In genomic region chr7:40117199-40117598, GRCh38 we compare ENCODE assay signal across 1 cellular context. TPM values are rescaled to one million over a fixed set of nuclear protein-coding genes. Genes with fewer than 3 reads are reported as not detected.
"Had no signal": no experiment of that assay in that cellular context is flagged by ENCODE, and none has a peak within 500 bp of the region (broad histone marks: within the 10 kb centered on the region; RNA-seq: fewer than 3 reads in every experiment).

No MANE protein-coding gene starts in this region.

RNA-seq across cellular contexts. Expression of gene SUGCT, which starts 17.6 kb away (rescaled TPM):
- polyA plus RNA-seq: neural cell had no signal
